In the genomic region with DNA sequence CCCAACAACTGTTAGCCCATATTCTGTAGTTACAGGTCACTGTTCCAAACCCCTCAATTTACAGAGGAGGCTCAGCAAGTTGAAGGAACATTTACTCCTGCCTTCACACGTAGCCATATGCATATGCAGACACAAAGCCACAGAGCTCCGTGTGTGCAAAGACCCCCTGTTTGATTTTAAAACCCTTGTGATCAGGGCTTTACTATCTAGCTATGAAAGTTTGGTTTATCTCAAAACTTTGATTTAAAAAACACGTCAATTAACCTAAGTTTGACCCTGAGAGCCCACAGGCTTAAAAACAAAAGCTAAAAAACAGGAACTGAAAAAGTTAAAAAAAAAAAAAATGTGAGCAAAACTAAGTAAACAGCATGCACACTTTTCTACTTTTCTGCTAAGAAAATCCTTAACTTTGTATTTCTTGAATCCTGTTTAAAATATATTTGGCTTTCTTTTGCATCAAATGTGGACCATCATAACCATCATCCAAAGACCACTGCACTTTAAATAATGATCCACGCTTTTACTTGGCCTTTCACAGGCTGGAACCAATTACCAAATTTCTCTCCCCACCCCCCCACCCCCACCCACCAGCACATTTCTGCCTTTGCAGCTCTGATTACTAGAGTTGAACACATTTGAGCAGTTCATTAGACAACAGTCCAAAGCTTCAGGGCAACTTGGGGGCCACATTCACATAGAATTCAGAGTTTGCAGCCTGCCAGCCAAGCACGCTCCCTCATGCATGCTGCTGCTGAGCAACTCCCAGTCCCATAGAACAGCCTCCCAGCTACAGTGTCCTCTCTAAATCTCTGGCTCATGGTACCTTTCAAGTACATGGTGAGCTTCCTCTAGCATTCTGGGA, we compare ENCODE assay signal across 13 cellular contexts.
DNase-seq lines count a peak whose midpoint lies in the region; ATAC-seq and TF ChIP-seq lines count a peak whose summit lies in the region.
"Had no signal": no experiment of that assay in that cellular context is flagged by ENCODE, and none has a peak within 500 bp of the region (broad histone marks: within the 10 kb centered on the region; RNA-seq: fewer than 3 reads in every experiment).

No MANE protein-coding gene starts in this region.

- no peak overlapping the region for H3K4me3 ChIP-seq in CD8-positive, alpha-beta T cell (ENCODE audit: low read depth, low read length)

- H3K4me1 Mint-ChIP-seq in CD8-positive, alpha-beta T cell (ENCODE audit: low read depth): peaks cover 60% of the 10 kb centered on the region

- H3K36me3 Mint-ChIP-seq in CD8-positive, alpha-beta T cell: no peaks in the 10 kb centered on the region
- H3K36me3 Mint-ChIP-seq: brain had no signal

- peak overlapping the region; percentile 39 for H3K27ac Mint-ChIP-seq in CD8-positive, alpha-beta T cell
- H3K27ac Mint-ChIP-seq: brain had no signal

- POLR2A ChIA-PET in CD8-positive, alpha-beta T cell (lab: Charles Lee): interaction anchor here (0.6 to 2.0 kb wide), 7 partner anchors 10 to 206 kb away, joined by 3 to 10 read pairs (median 6); no protein-coding TSS in a partner anchor

- peaks cover 25% of the 10 kb centered on the region for H3K4me1 ChIP-seq in CD8-positive, alpha-beta T cell (ENCODE audit: insufficient read depth, low read length)

- intact Hi-C loops in CD8-positive, alpha-beta T cell (cut with DNase I, micrococcal nuclease): no loop called here

- H3K9me3 ChIP-seq in CD8-positive, alpha-beta T cell (ENCODE audit: low read length): no peaks in the 10 kb centered on the region

- no peaks in the 10 kb centered on the region for H3K27me3 ChIP-seq in CD8-positive, alpha-beta T cell (ENCODE audit: insufficient read depth, low read length)

- H3K4me3 Mint-ChIP-seq in CD8-positive, alpha-beta T cell: peak overlapping the region; percentile 19
- H3K4me3 Mint-ChIP-seq: brain, nephron had no signal

- H3K27ac ChIP-seq in CD8-positive, alpha-beta T cell (ENCODE audit: low read depth, low read length): no peak overlapping the region
- H3K27ac ChIP-seq: VCaP had no signal

- no peak for TF ChIP-seq CTCF in CD8-positive, alpha-beta T cell (IDR thresholded peaks at IDR 0.05)

- CTCF ChIA-PET in CD8-positive, alpha-beta T cell (lab: Charles Lee): no interaction called here

- no peak for DNase-seq in CD8-positive, alpha-beta T cell
- peak; percentile 30 for DNase-seq in SKM-1 treated with dmso at 0.1 percent for 144 hours (lab: John Stamatoyannopoulos, UW; ENCODE audit: unreplicated experiment)
- no peak for DNase-seq in NCI-H2171 (lab: John Stamatoyannopoulos, UW)
- no peak for DNase-seq in 8988T
- no peak for DNase-seq in glomerular visceral epithelial cell (ENCODE audit: extremely low spot score)
- no peak for DNase-seq in NCI-H69 (lab: John Stamatoyannopoulos, UW)
- DNase-seq: NCI-H2029 had no signal

- ATAC-seq in CD8-positive, alpha-beta T cell: peak; percentile 26
- ATAC-seq in GM19438 (IDR thresholded peaks at IDR 0.05; ENCODE audit: low read depth, unreplicated experiment) (peak; percentile 67), HG03060 (IDR thresholded peaks at IDR 0.05; ENCODE audit: low read depth, unreplicated experiment) (peak; percentile 67)

- no peaks in the 10 kb centered on the region for H3K36me3 ChIP-seq in CD8-positive, alpha-beta T cell (ENCODE audit: insufficient read depth, low read length)

- no peaks in the 10 kb centered on the region for H3K9me3 Mint-ChIP-seq in CD8-positive, alpha-beta T cell
- H3K9me3 Mint-ChIP-seq: brain; CD8-positive, alpha-beta memory T cell; nephron had no signal

- no peaks in the 10 kb centered on the region for H3K27me3 Mint-ChIP-seq in CD8-positive, alpha-beta T cell (ENCODE audit: low read depth)
